Comparison of ENCODE assay signal across 1 cellular context in the genomic region with DNA sequence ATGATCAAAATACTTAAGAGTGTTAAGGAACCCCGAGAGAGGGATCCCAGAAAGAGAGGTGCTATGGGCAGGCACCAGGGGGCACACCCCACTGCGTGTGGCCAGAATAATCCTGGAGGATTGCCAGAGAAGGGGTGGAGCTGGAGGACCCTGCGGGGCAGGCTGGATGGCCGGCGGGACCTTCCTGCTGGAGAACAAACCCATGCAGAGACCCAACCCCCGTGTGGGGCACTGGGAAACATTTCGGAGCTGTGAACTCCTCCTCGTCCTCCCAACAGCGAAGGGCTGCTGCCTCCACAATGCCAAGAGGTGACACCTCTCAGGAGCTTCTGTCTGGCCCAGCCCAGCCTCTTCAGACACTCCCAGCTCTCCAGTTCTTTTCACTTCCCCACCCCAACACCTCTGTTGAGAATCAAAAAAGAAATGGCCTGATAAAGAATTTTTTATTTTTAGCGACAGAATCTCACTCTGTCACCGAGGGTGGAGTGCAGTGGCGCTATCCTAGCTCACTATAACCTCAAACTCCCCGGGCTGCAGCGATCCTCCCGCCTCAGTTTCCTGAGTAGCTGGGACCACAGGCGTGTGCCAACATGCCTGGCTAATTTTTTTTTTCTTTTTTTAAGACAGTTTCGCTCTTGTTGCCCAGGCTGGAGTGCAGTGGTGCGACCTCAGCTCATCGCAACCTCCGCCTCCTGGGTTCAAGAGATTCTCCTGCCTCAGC.
TF ChIP-seq lines count a peak whose summit lies in the region.

No MANE protein-coding gene starts in this region.

TF ChIP-seq in GM12878, 131 proteins besides CTCF, POLR2A, EP300 and RAD21:
- peak; percentile 24; the same call in 1 of the 2 replicates for TF ChIP-seq SMC3 (IDR thresholded peaks at IDR 0.05; ENCODE audit: borderline replicate concordance, low read length)
- TF ChIP-seq WRNIP1 (IDR thresholded peaks at IDR 0.05; ENCODE audit: borderline replicate concordance, low read depth, low read length) = no peak
- TF ChIP-seq, protein P1, sequence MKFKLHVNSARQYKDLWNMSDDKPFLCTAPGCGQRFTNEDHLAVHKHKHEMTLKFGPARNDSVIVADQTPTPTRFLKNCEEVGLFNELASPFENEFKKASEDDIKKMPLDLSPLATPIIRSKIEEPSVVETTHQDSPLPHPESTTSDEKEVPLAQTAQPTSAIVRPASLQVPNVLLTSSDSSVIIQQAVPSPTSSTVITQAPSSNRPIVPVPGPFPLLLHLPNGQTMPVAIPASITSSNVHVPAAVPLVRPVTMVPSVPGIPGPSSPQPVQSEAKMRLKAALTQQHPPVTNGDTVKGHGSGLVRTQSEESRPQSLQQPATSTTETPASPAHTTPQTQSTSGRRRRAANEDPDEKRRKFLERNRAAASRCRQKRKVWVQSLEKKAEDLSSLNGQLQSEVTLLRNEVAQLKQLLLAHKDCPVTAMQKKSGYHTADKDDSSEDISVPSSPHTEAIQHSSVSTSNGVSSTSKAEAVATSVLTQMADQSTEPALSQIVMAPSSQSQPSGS (IDR thresholded peaks at IDR 0.05; ENCODE audit: low read length) = no peak
- no peak for TF ChIP-seq ZZZ3 (IDR thresholded peaks at IDR 0.05; ENCODE audit: control insufficient read depth, insufficient read length, low read depth)
- TF ChIP-seq RUNX3 (IDR thresholded peaks at IDR 0.05; ENCODE audit: low read length) = 0 out of 2 replicates have a peak, but pooled peaks have one; percentile 1
